ENCODE assay signal across 9 cellular contexts in genomic region chr3:212432-212831, GRCh38. TPM values are rescaled to one million over a fixed set of nuclear protein-coding genes. Genes with fewer than 3 reads are reported as not detected.
DNase-seq lines count a peak whose midpoint lies in the region; ATAC-seq and TF ChIP-seq lines count a peak whose summit lies in the region.
"Had no signal": no experiment of that assay in that cellular context is flagged by ENCODE, and none has a peak within 500 bp of the region (broad histone marks: within the 10 kb centered on the region; RNA-seq: fewer than 3 reads in every experiment).

No MANE protein-coding gene starts in this region.

- H3K27me3 ChIP-seq in suprapubic skin = no peaks in the 10 kb centered on the region

- ATAC-seq in GM19452 (IDR thresholded peaks at IDR 0.05; ENCODE audit: unreplicated experiment) = peak; percentile 89
- peak; percentile 94 for ATAC-seq in HG02885 (IDR thresholded peaks at IDR 0.05; ENCODE audit: poor library complexity, unreplicated experiment)
- ATAC-seq in HG03565 (IDR thresholded peaks at IDR 0.05; ENCODE audit: unreplicated experiment) = peak; percentile 92
- ATAC-seq in mucosa of descending colon = no peak

- H3K36me3 ChIP-seq in mucosa of descending colon (ENCODE audit: low read depth) = no peaks in the 10 kb centered on the region
- H3K36me3 ChIP-seq in suprapubic skin = no peaks in the 10 kb centered on the region

- TF ChIP-seq EP300 in suprapubic skin (IDR thresholded peaks at IDR 0.05) = no peak

- in situ Hi-C loops in ACHN (cut with HindIII; ENCODE audit: low pct_ligation_motif_present, low pct_unique_long_range_greater_than_20kb, low sequenced_read_pairs) = no loop called here

- TF ChIP-seq CTCF in GM12865 (IDR thresholded peaks at IDR 0.05; ENCODE audit: insufficient read depth, low read depth, low read length, missing control alignments) = no peak
- no peak for TF ChIP-seq CTCF in mucosa of descending colon (IDR thresholded peaks at IDR 0.05)
- TF ChIP-seq CTCF in suprapubic skin (IDR thresholded peaks at IDR 0.05) = no peak

- TF ChIP-seq POLR2A in suprapubic skin (IDR thresholded peaks at IDR 0.05) = no peak

- H3K9me3 ChIP-seq in mucosa of descending colon (no peaks in the 10 kb centered on the region), suprapubic skin (no peaks in the 10 kb centered on the region)

- H3K4me1 ChIP-seq in mucosa of descending colon (ENCODE audit: low read depth) (no peaks in the 10 kb centered on the region), suprapubic skin (peaks cover 2% of the 10 kb centered on the region)

- H3K4me3 ChIP-seq in GM12865 (ENCODE audit: low read depth, low read length) (peak overlapping the region; percentile 22), mucosa of descending colon (no peak overlapping the region), suprapubic skin (no peak overlapping the region)

- WGBS in suprapubic skin = 50% methylated on average over 4 of the region's 4 CpGs

- intact Hi-C loops in mucosa of descending colon (cut with DNase I, micrococcal nuclease) = no loop called here

- DNase-seq in GM12865 (ENCODE audit: low read depth) = peak; percentile 67
- no peak for DNase-seq in GF-D8 (lab: John Stamatoyannopoulos, UW)
- no peak for DNase-seq in mucosa of descending colon
- no peak for DNase-seq in suprapubic skin (ENCODE audit: low spot score in 2 of 2)
- DNase-seq in ACHN = no peak
- DNase-seq: NCI-H1092 had no signal

- no peak overlapping the region for H3K27ac ChIP-seq in suprapubic skin

RNA-seq across cellular contexts. Expression of gene CHL1, which starts 15.9 kb away (rescaled TPM):
- total RNA-seq in mucosa of descending colon = 10 to 100 TPM in 1 of 3 donors, 1 to 10 TPM in 2; 9.1 to 48.8 (median 9.3) TPM
- 10 to 100 TPM; 39.5 to 77.9 (median 60.5) TPM for total RNA-seq in suprapubic skin
